ENCODE assay signal across 1 cellular context in genomic region chr16:53545433-53545832, GRCh38.
TF ChIP-seq lines count a peak whose summit lies in the region.

No MANE protein-coding gene starts in this region.

TF ChIP-seq in GM23338, 12 proteins besides CTCF, POLR2A, EP300 and RAD21 (continued from another document):
- TF ChIP-seq ZNF462 (CRISPR knock-in tag; IDR thresholded peaks at IDR 0.05) (no peak), ZNF114 (CRISPR knock-in tag; IDR thresholded peaks at IDR 0.05) (no peak), EZH2phosphoT487 (IDR thresholded peaks at IDR 0.05; ENCODE audit: unreplicated experiment) (no peak), CREB1 (CRISPR knock-in tag; IDR thresholded peaks at IDR 0.05; ENCODE audit: low read depth) (no peak), EZH2 (IDR thresholded peaks at IDR 0.05; ENCODE audit: low read depth, unreplicated experiment) (no peak)
